ENCODE assay signal across 20 cellular contexts in genomic region chr16:29312835-29313558, GRCh38.
DNase-seq lines count a peak whose midpoint lies in the region; ATAC-seq and TF ChIP-seq lines count a peak whose summit lies in the region.
"Had no signal": no experiment of that assay in that cellular context is flagged by ENCODE, and none has a peak within 500 bp of the region (broad histone marks: within the 10 kb centered on the region; RNA-seq: fewer than 3 reads in every experiment).

No MANE protein-coding gene starts in this region.

- DNase-seq in NCI-H1436 (lab: John Stamatoyannopoulos, UW) (peak; percentile 57), NCI-H1436 treated with DMSO at 0.1 percent for 48 hours (lab: John Stamatoyannopoulos, UW) (no peak), NCI-H345 treated with DMSO at 0.1 percent for 48 hours (lab: John Stamatoyannopoulos, UW; ENCODE audit: unreplicated experiment) (peak; percentile 73), left kidney (ENCODE audit: low read depth, low spot score) (peak; percentile 94), uterus (peak; percentile 71 to 72), GF-D8 (lab: John Stamatoyannopoulos, UW) (no peak)
- DNase-seq: activated CD4-positive, alpha-beta T cell treated with anti-CD3 and anti-CD28 coated beads for 48 hours; activated gamma-delta T cell; foreskin keratinocyte; HFFc6; Kasumi-1; NCI-H1105; stimulated activated CD4-positive, alpha-beta T cell treated with anti-CD3 and anti-CD28 coated beads, Interleukin-2, amount 100 ng/mL, for 24 hours; SW 1271 had no signal

- H3K27ac ChIP-seq in uterus, result peak overlapping the region; percentile 76 to 85
- H3K27ac ChIP-seq: BLaER1, cardiac muscle cell, foreskin keratinocyte, RWPE1, upper lobe of left lung had no signal

- H3K4me1 ChIP-seq in uterus, result no peaks in the 10 kb centered on the region
- H3K4me1 ChIP-seq: foreskin keratinocyte had no signal

- ATAC-seq in esophagus mucosa, result no peak
- no peak for ATAC-seq in HG02870 (IDR thresholded peaks at IDR 0.05; ENCODE audit: unreplicated experiment)
- ATAC-seq: foreskin keratinocyte had no signal

- intact Hi-C loops in uterus (cut with DNase I; ENCODE audit: low total_unique reads), result no loop called here

- no peaks in the 10 kb centered on the region for H3K27me3 ChIP-seq in uterus
- H3K27me3 ChIP-seq: BLaER1, cardiac muscle cell, foreskin keratinocyte, upper lobe of left lung had no signal

- TF ChIP-seq POLR2A in uterus (IDR thresholded peaks at IDR 0.05), result no peak

- no peaks in the 10 kb centered on the region for H3K9me3 ChIP-seq in uterus
- H3K9me3 ChIP-seq: BLaER1, upper lobe of left lung had no signal

- no peaks in the 10 kb centered on the region for H3K36me3 ChIP-seq in uterus
- H3K36me3 ChIP-seq: BLaER1, cardiac muscle cell, upper lobe of left lung had no signal

- TF ChIP-seq CTCF in uterus (IDR thresholded peaks at IDR 0.05), result peak in 1 of 4 experiments; percentile 34

- no peak overlapping the region for H3K4me3 ChIP-seq in uterus
- H3K4me3 ChIP-seq: BLaER1, cardiac muscle cell, upper lobe of left lung had no signal

Comparison
In these comparisons a context has a peak if more than half of its experiments do, and no peak if none do; other contexts are left out.
1. DNase-seq: peak in NCI-H1436 (single experiment), NCI-H345 treated with DMSO at 0.1 percent for 48 hours (single experiment), left kidney (single experiment) and uterus (2 of 2); none in NCI-H1436 treated with DMSO at 0.1 percent for 48 hours (single experiment) and GF-D8 (single experiment).